Comparison of ENCODE assay signal across 29 cellular contexts in genomic region chr14:37466003-37466622, GRCh38.
DNase-seq lines count a peak whose midpoint lies in the region; ATAC-seq and TF ChIP-seq lines count a peak whose summit lies in the region.
"Had no signal": no experiment of that assay in that cellular context is flagged by ENCODE, and none has a peak within 500 bp of the region (broad histone marks: within the 10 kb centered on the region; RNA-seq: fewer than 3 reads in every experiment).

No MANE protein-coding gene starts in this region.

- TF ChIP-seq POLR2A in stomach (IDR thresholded peaks at IDR 0.05): no peak

- TF ChIP-seq CTCF in colonic mucosa (IDR thresholded peaks at IDR 0.05) (no peak), liver (IDR thresholded peaks at IDR 0.05; ENCODE audit: low read depth, low read length, missing input control) (no peak), stomach (IDR thresholded peaks at IDR 0.05) (no peak)

- TF ChIP-seq EP300 in stomach (IDR thresholded peaks at IDR 0.05): no peak

- DNase-seq in HT-29 (ENCODE audit: low spot score) (peak; percentile 56), colonic mucosa (no peak), stomach (no peak)
- DNase-seq in activated T-cell treated with anti-CD3 and anti-CD28 coated beads, Interleukin-2, amount 50 U/mL, for 1 hour: no peak
- DNase-seq: activated CD8-positive, alpha-beta memory T cell treated with anti-CD3 and anti-CD28 coated beads, Interleukin-2, amount 10 ng/mL, durations not matched to agents 7 days and 5 days; activated naive CD4-positive, alpha-beta T cell treated with anti-CD3 and anti-CD28 coated beads for 36 hours; dermis blood vessel endothelial cell; gastrocnemius medialis; kidney glomerular epithelial cell; mammary epithelial cell; NCI-H1048; NCI-H187; NCI-H2227 treated with DMSO at 0.1 percent for 48 hours; NCI-H526 treated with DMSO at 0.1 percent for 48 hours; nephron progenitor cell; retina; Right ventricle myocardium superior; stimulated activated CD4-positive, alpha-beta T cell treated with anti-CD3 and anti-CD28 coated beads, Interleukin-1b, Interleukin-23, amount 100 ng/mL, for 48 hours; stimulated activated naive CD8-positive, alpha-beta T cell treated with anti-CD3 and anti-CD28 coated beads, Interleukin-15, Interleukin-2, amounts not matched to agents 100 U/mL and 50 U/mL, for 24 hours had no signal

- ATAC-seq in GM21619 (IDR thresholded peaks at IDR 0.05; ENCODE audit: unreplicated experiment): no peak
- no peak for ATAC-seq in GM21447 (IDR thresholded peaks at IDR 0.05; ENCODE audit: unreplicated experiment)
- ATAC-seq: activated CD8-positive, alpha-beta memory T cell treated with anti-CD3 and anti-CD28 coated beads, Interleukin-2, amount 10 ng/mL, durations not matched to agents 7 days and 5 days; gastrocnemius medialis; GM23338; Panc1; SK-N-SH treated with all-trans-retinoic acid at 6 μM for 48 hours; stimulated activated naive CD8-positive, alpha-beta T cell treated with anti-CD3 and anti-CD28 coated beads, Interleukin-15, Interleukin-2, amounts not matched to agents 100 U/mL and 50 U/mL, for 24 hours had no signal

- H3K27me3 ChIP-seq in colonic mucosa: no peaks in the 10 kb centered on the region
- no peaks in the 10 kb centered on the region for H3K27me3 ChIP-seq in liver (ENCODE audit: control insufficient read depth in 4 of 4, insufficient read depth in 4 of 4, low read length in 3 of 4)
- H3K27me3 ChIP-seq in stomach: no peaks in the 10 kb centered on the region
- H3K27me3 ChIP-seq: BLaER1 treated with 17β-estradiol and CSF1 and Interleukin-3, amounts not matched to agents 10 nM and 100 nM; gastrocnemius medialis; vagina had no signal

- H3K27ac ChIP-seq in colonic mucosa (peak overlapping the region; percentile 48), liver (ENCODE audit: low read depth in 1 of 2, low read length in 2 of 2) (peak overlapping the region; percentile 73 to 82), stomach (peak overlapping the region in 4 of 5 donors; percentile 21 to 72 (median 53))
- H3K27ac ChIP-seq: BLaER1 treated with 17β-estradiol and CSF1 and Interleukin-3, amounts not matched to agents 10 nM and 100 nM; gastrocnemius medialis; skin epidermis; thoracic aorta; vagina had no signal

- no peak overlapping the region for H3K9ac ChIP-seq in colonic mucosa (ENCODE audit: low read depth in 2 of 2, low read length in 2 of 2)
- H3K9ac ChIP-seq in liver (ENCODE audit: low read depth in 1 of 2, low read length in 2 of 2): peak overlapping the region in 1 of 2 donors; percentile 6
- H3K9ac ChIP-seq: BLaER1 treated with 17β-estradiol and CSF1 and Interleukin-3, amounts not matched to agents 10 nM and 100 nM had no signal

- no peaks in the 10 kb centered on the region for H3K36me3 ChIP-seq in colonic mucosa
- H3K36me3 ChIP-seq in liver (ENCODE audit: control insufficient read depth in 4 of 4, insufficient read depth in 3 of 4, low read depth in 1 of 4, low read length in 3 of 4): no peaks in the 10 kb centered on the region
- no peaks in the 10 kb centered on the region for H3K36me3 ChIP-seq in stomach
- H3K36me3 ChIP-seq: BLaER1 treated with 17β-estradiol and CSF1 and Interleukin-3, amounts not matched to agents 10 nM and 100 nM; gastrocnemius medialis; thoracic aorta; vagina had no signal

- no peaks in the 10 kb centered on the region for H3K4me1 ChIP-seq in colonic mucosa
- peaks cover 4 to 24% (median 12%) of the 10 kb centered on the region in 4 donors for H3K4me1 ChIP-seq in liver (ENCODE audit: control insufficient read depth in 4 of 4, insufficient read depth in 4 of 4, low read length in 3 of 4)
- H3K4me1 ChIP-seq in stomach: peaks cover 0 to 5% (median 0%) of the 10 kb centered on the region in 4 donors
- H3K4me1 ChIP-seq: BLaER1 treated with 17β-estradiol and CSF1 and Interleukin-3, amounts not matched to agents 10 nM and 100 nM; gastrocnemius medialis; vagina had no signal

- H3K9me3 ChIP-seq in colonic mucosa (no peaks in the 10 kb centered on the region), liver (ENCODE audit: control insufficient read depth in 4 of 4, low read length in 3 of 4) (peaks cover 0 to 7% (median under 1%) of the 10 kb centered on the region in 4 donors), stomach (peaks cover 0 to 17% (median 3%) of the 10 kb centered on the region in 4 donors)
- H3K9me3 ChIP-seq: gastrocnemius medialis, vagina had no signal

- intact Hi-C loops in colonic mucosa (cut with DNase I): no loop called here
- intact Hi-C loops in stomach (cut with DNase I; ENCODE audit: low total_unique reads): no loop called here

- H3K4me3 ChIP-seq in colonic mucosa (no peak overlapping the region), liver (ENCODE audit: low read depth in 1 of 3, low read length in 3 of 3) (no peak overlapping the region), stomach (no peak overlapping the region)
- H3K4me3 ChIP-seq: BLaER1 treated with 17β-estradiol and CSF1 and Interleukin-3, amounts not matched to agents 10 nM and 100 nM; gastrocnemius medialis; GM23338; skin epidermis; thoracic aorta; vagina had no signal

- TF ChIP-seq RAD21 in liver (IDR thresholded peaks at IDR 0.05): no peak

TF ChIP-seq in liver, 16 proteins besides CTCF, POLR2A, EP300 and RAD21:
- TF ChIP-seq TAF1 (conservative IDR thresholded peaks at IDR 0.05) (peak; percentile 64), FOXA1 (IDR thresholded peaks at IDR 0.05) (no peak)
